23 cellular contexts compared by ENCODE assay signal in genomic region chr13:112218416-112218815, GRCh38.
"Had no signal": no experiment of that assay in that cellular context is flagged by ENCODE, and none has a peak within 500 bp of the region (broad histone marks: within the 10 kb centered on the region; RNA-seq: fewer than 3 reads in every experiment).

No MANE protein-coding gene starts in this region.

- H3K9me3 ChIP-seq: colonic mucosa, esophagus muscularis mucosa, esophagus squamous epithelium, gastrocnemius medialis, gastroesophageal sphincter, heart left ventricle, heart right ventricle had no signal

- H3K4me3 ChIP-seq: colonic mucosa, coronary artery, esophagus muscularis mucosa, esophagus squamous epithelium, gastrocnemius medialis, gastroesophageal sphincter, heart left ventricle, heart right ventricle had no signal

- H3K4me1 Mint-ChIP-seq: endodermal cell had no signal

- H3K36me3 ChIP-seq: colonic mucosa, esophagus muscularis mucosa, esophagus squamous epithelium, gastrocnemius medialis, gastroesophageal sphincter, heart left ventricle, heart right ventricle had no signal

- H3K4me3 Mint-ChIP-seq: dendritic cell treated with granulocyte-macrophage colony-stimulating factor and Interleukin-4, amounts not matched to agents 40 ng/mL and 50 ng/mL, for 4 days; effector memory CD8-positive, alpha-beta T cell; endodermal cell had no signal

- H3K9me3 Mint-ChIP-seq: dendritic cell treated with granulocyte-macrophage colony-stimulating factor and Interleukin-4, amounts not matched to agents 40 ng/mL and 50 ng/mL, for 4 days; effector memory CD8-positive, alpha-beta T cell; endodermal cell had no signal

- H3K27ac Mint-ChIP-seq: dendritic cell treated with granulocyte-macrophage colony-stimulating factor and Interleukin-4, amounts not matched to agents 40 ng/mL and 50 ng/mL, for 4 days; effector memory CD8-positive, alpha-beta T cell; endodermal cell had no signal

- H3K4me1 ChIP-seq: colonic mucosa, esophagus muscularis mucosa, esophagus squamous epithelium, foreskin keratinocyte, gastrocnemius medialis, gastroesophageal sphincter, heart left ventricle, heart right ventricle had no signal

- H3K27me3 ChIP-seq: colonic mucosa, foreskin keratinocyte, gastrocnemius medialis had no signal

- H3K27me3 Mint-ChIP-seq: dendritic cell treated with granulocyte-macrophage colony-stimulating factor and Interleukin-4, amounts not matched to agents 40 ng/mL and 50 ng/mL, for 4 days had no signal

- H3K27ac ChIP-seq: colonic mucosa, coronary artery, dorsolateral prefrontal cortex, epithelial cell of prostate, esophagus muscularis mucosa, esophagus squamous epithelium, foreskin keratinocyte, gastrocnemius medialis, gastroesophageal sphincter, heart left ventricle, heart right ventricle had no signal

- DNase-seq: colonic mucosa; cortex of kidney; dermis blood vessel endothelial cell; dorsolateral prefrontal cortex; effector CD4-positive, alpha-beta T cell; effector CD8-positive, alpha-beta T cell; effector memory CD4-positive, alpha-beta T cell; effector memory CD8-positive, alpha-beta T cell; endodermal cell; erythroblast; esophagus squamous epithelium; foreskin keratinocyte; foreskin melanocyte; gastrocnemius medialis; glutamatergic neuron; head of caudate nucleus; heart left ventricle; heart right ventricle had no signal
